Comparison of ENCODE assay signal across 17 cellular contexts in the genomic region with DNA sequence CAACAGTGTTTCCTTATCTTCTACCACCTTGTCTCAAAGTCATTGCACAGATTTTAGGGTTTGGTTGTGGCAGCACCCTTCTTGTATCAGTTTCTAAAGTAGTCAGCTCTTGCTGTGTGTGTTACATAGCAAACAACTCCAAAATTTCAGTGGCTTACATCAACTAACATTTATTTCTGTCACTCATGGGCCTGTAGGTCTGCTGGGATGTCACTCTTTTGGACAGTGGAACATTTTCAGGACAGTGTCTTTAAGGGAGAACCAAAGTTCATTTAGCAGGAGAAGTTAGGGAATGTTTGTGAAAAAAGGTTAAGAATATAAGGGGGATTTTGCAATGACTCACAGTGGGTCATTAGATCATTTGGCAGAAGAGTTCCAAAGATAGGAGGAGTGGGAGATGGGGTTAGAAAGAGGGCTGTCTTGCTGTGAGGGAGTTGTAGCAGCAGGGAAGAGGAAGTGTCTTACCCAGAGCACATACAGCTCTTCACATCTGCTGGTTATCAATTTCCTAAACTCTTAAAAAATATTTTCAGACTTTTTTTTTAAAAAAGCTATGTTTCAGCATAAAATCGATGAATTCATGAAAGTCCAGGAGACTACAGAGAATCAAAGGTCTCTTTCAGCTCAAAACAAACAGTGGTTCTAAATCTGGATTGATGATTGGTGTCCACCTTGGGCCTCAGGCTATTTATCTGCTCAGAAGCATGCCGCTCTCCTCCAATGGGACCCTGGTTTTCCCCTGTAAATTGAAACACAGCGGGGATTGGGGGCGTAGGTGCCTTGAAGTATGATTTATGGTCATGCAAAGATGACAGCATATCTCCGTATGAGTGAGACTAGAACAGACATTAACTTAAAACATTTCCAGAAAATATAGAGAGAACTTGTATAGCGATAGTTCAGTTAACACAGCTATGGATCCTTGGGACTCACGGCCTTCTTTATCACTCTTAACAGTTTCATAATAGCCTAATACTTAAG.
DNase-seq lines count a peak whose midpoint lies in the region; ATAC-seq and TF ChIP-seq lines count a peak whose summit lies in the region.
"Had no signal": no experiment of that assay in that cellular context is flagged by ENCODE, and none has a peak within 500 bp of the region (broad histone marks: within the 10 kb centered on the region; RNA-seq: fewer than 3 reads in every experiment).

No MANE protein-coding gene starts in this region.

- in situ Hi-C loops in GM13977 (cut with MboI; ENCODE audit: low pct_unique_long_range_greater_than_20kb, low sequenced_read_pairs, unreplicated experiment): no loop called here

- DNase-seq in OCI-M1 (lab: John Stamatoyannopoulos, UW): peak; percentile 67
- DNase-seq in iris pigment epithelial cell (ENCODE audit: low read depth): peak; percentile 9
- no peak for DNase-seq in GOT3 (lab: John Stamatoyannopoulos, UW)
- DNase-seq in COLO668 (lab: John Stamatoyannopoulos, UW; ENCODE audit: unreplicated experiment): no peak
- no peak for DNase-seq in GM13977 (ENCODE audit: low spot score)
- DNase-seq in activated effector memory CD4-positive, alpha-beta T cell treated with anti-CD3 and anti-CD28 coated beads, Interleukin-2, amount 50 U/mL, for 16 hours: no peak
- DNase-seq: activated T-cell treated with anti-CD3 and anti-CD28 coated beads, Interleukin-2, amount 50 U/mL, for 4 hours; caudate nucleus; effector CD4-positive, alpha-beta T cell; heart right ventricle; midbrain; NCI-H1694; occipital lobe; SIG-M5 had no signal

- TF ChIP-seq CTCF in GM13977 (IDR thresholded peaks at IDR 0.05; ENCODE audit: extremely low read depth, insufficient read depth, missing control alignments): no peak

- peak; percentile 81 for ATAC-seq in GM18868 (IDR thresholded peaks at IDR 0.05; ENCODE audit: unreplicated experiment)
- peak; percentile 87 for ATAC-seq in HG02610 (IDR thresholded peaks at IDR 0.05; ENCODE audit: unreplicated experiment)
- ATAC-seq: activated T-cell treated with anti-CD3 and anti-CD28 coated beads, Interleukin-2, amount 50 U/mL, for 4 hours; heart right ventricle; sciatic nerve had no signal

Comparison
In these comparisons a context has a peak if more than half of its experiments do, and no peak if none do; other contexts are left out.
1. DNase-seq: peak in OCI-M1 (single experiment) and iris pigment epithelial cell (single experiment); none in GOT3 (single experiment), COLO668 (single experiment), GM13977 (single experiment) and activated effector memory CD4-positive, alpha-beta T cell treated with anti-CD3 and anti-CD28 coated beads, Interleukin-2, amount 50 U/mL, for 16 hours (single experiment).